1 cellular context compared by ENCODE assay signal in genomic region chr19:43759515-43759914, GRCh38.
TF ChIP-seq lines count a peak whose summit lies in the region.

No MANE protein-coding gene starts in this region.

TF ChIP-seq in HepG2, 621 proteins besides CTCF, POLR2A, EP300 and RAD21:
- TF ChIP-seq KDM5B (CRISPR knock-in tag; IDR thresholded peaks at IDR 0.05; ENCODE audit: borderline replicate concordance) = no peak
- no peak for TF ChIP-seq NFRKB (IDR thresholded peaks at IDR 0.05)
- no peak for TF ChIP-seq RFX1 (IDR thresholded peaks at IDR 0.05)
- TF ChIP-seq SAP130 (CRISPR knock-in tag; IDR thresholded peaks at IDR 0.05; ENCODE audit: low read depth) = 0 out of 2 replicates have a peak, but pooled peaks have one; percentile 14
- TF ChIP-seq HBP1 (CRISPR knock-in tag; IDR thresholded peaks at IDR 0.05; ENCODE audit: low read depth) = no peak
- TF ChIP-seq ZNF12 (CRISPR knock-in tag; IDR thresholded peaks at IDR 0.05) = peak; percentile 87; the same call in 1 of the 2 replicates
- TF ChIP-seq SCMH1 (CRISPR knock-in tag; IDR thresholded peaks at IDR 0.05; ENCODE audit: borderline replicate concordance) = no peak
